Comparison of ENCODE assay signal across 15 cellular contexts in genomic region chr2:225120175-225120574, GRCh38.
DNase-seq lines count a peak whose midpoint lies in the region; ATAC-seq, FAIRE-seq and TF ChIP-seq lines count a peak whose summit lies in the region.
"Had no signal": no experiment of that assay in that cellular context is flagged by ENCODE, and none has a peak within 500 bp of the region (broad histone marks: within the 10 kb centered on the region; RNA-seq: fewer than 3 reads in every experiment).

No MANE protein-coding gene starts in this region.

- no peak for ATAC-seq in activated CD4-positive, CD25-positive, alpha-beta regulatory T cell treated with anti-CD3 and anti-CD28 coated beads, Interleukin-2, amount 50 U/mL, for 24 hours
- ATAC-seq in activated T-cell treated with anti-CD3 and anti-CD28 coated beads, Interleukin-2, amount 50 U/mL, for 72 hours (replicated peaks in 1 of 2) = no peak
- ATAC-seq: activated CD8-positive, alpha-beta T cell treated with anti-CD3 and anti-CD28 coated beads for 36 hours; T-helper 17 cell had no signal

- DNase-seq in NCI-H345 (lab: John Stamatoyannopoulos, UW) (peak; percentile 5), NCI-H345 treated with DMSO at 0.1 percent for 48 hours (lab: John Stamatoyannopoulos, UW; ENCODE audit: unreplicated experiment) (no peak), NCI-H446 treated with DMSO at 0.1 percent for 48 hours (lab: John Stamatoyannopoulos, UW) (peak; percentile 61), epithelial cell of esophagus (ENCODE audit: low read depth) (peak; percentile 74), urothelium cell line (ENCODE audit: low spot score) (peak; percentile 48), activated gamma-delta T cell (lab: John Stamatoyannopoulos, UW) (no peak)
- no peak for DNase-seq in activated T-cell treated with anti-CD3 and anti-CD28 coated beads, Interleukin-2, amount 50 U/mL, for 72 hours
- DNase-seq: activated CD8-positive, alpha-beta T cell treated with anti-CD3 and anti-CD28 coated beads for 36 hours; activated naive CD4-positive, alpha-beta T cell; DMS79 treated with DMSO at 0.1 percent for 48 hours; T-helper 17 cell had no signal

- no peaks in the 10 kb centered on the region for H3K36me3 Mint-ChIP-seq in activated T-cell treated with anti-CD3 and anti-CD28 coated beads, Interleukin-2, amount 50 U/mL, for 72 hours (ENCODE audit: insufficient read depth in 2 of 2)
- H3K36me3 Mint-ChIP-seq: type B pancreatic cell had no signal

- H3K9me3 Mint-ChIP-seq in activated T-cell treated with anti-CD3 and anti-CD28 coated beads, Interleukin-2, amount 50 U/mL, for 72 hours = no peaks in the 10 kb centered on the region
- H3K9me3 Mint-ChIP-seq: activated CD8-positive, alpha-beta T cell treated with anti-CD3 and anti-CD28 coated beads for 36 hours; central memory CD8-positive, alpha-beta T cell; type B pancreatic cell had no signal

- H3K27ac Mint-ChIP-seq in activated T-cell treated with anti-CD3 and anti-CD28 coated beads, Interleukin-2, amount 50 U/mL, for 72 hours = no peak overlapping the region
- H3K27ac Mint-ChIP-seq: activated CD8-positive, alpha-beta T cell treated with anti-CD3 and anti-CD28 coated beads for 36 hours; T-helper 17 cell; type B pancreatic cell had no signal

- H3K4me3 ChIP-seq in epithelial cell of esophagus (ENCODE audit: low read length) = no peak overlapping the region

- no peak for TF ChIP-seq CTCF in epithelial cell of esophagus (IDR thresholded peaks at IDR 0.05; ENCODE audit: insufficient read depth, low read depth, low read length, missing control alignments)

- H3K27me3 Mint-ChIP-seq in activated T-cell treated with anti-CD3 and anti-CD28 coated beads, Interleukin-2, amount 50 U/mL, for 72 hours (ENCODE audit: low read depth) = no peaks in the 10 kb centered on the region
- H3K27me3 Mint-ChIP-seq: activated CD8-positive, alpha-beta T cell treated with anti-CD3 and anti-CD28 coated beads for 36 hours; central memory CD8-positive, alpha-beta T cell; T-helper 17 cell; type B pancreatic cell had no signal

- no peak for FAIRE-seq in urothelium cell line (lab: Jason Lieb, UNC)
- FAIRE-seq: endometrium had no signal

- no peak overlapping the region for H3K4me3 Mint-ChIP-seq in activated T-cell treated with anti-CD3 and anti-CD28 coated beads, Interleukin-2, amount 50 U/mL, for 72 hours
- H3K4me3 Mint-ChIP-seq: activated CD8-positive, alpha-beta T cell treated with anti-CD3 and anti-CD28 coated beads for 36 hours; central memory CD8-positive, alpha-beta T cell; T-helper 17 cell; type B pancreatic cell had no signal

- H3K4me1 Mint-ChIP-seq in activated T-cell treated with anti-CD3 and anti-CD28 coated beads, Interleukin-2, amount 50 U/mL, for 72 hours (ENCODE audit: low read depth) = no peaks in the 10 kb centered on the region

Comparison
In these comparisons a context has a peak if more than half of its experiments do, and no peak if none do; other contexts are left out.
1. DNase-seq: peak in NCI-H345 (single experiment), NCI-H446 treated with DMSO at 0.1 percent for 48 hours (single experiment), epithelial cell of esophagus (single experiment) and urothelium cell line (single experiment); none in NCI-H345 treated with DMSO at 0.1 percent for 48 hours (single experiment), activated gamma-delta T cell (single experiment) and activated T-cell treated with anti-CD3 and anti-CD28 coated beads, Interleukin-2, amount 50 U/mL, for 72 hours (0 of 2).